In the genomic region with DNA sequence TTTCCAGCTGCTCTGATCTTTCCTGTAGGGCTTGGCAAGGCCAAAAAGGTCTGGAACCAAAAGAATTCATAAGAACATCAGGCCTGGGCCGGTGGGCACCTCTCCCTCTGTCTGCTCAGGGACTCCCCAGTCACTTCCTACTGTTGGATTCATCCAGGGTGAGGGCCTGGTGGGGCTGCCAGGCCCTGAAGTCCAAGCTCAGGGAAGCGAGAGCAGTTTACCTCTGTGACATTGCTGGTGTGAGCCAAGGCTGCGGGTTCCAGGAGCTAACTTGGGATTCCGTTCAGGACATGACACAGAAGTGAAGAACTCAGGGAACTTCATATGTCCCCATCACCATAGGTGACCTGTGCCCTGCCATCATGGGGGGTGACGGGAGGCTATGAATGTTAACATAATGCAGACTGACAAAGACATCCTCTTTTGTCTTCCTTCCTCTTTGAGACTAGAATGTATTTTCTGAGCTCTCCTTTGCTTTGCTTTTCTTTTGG, we compare ENCODE assay signal across 8 cellular contexts.
DNase-seq lines count a peak whose midpoint lies in the region; ATAC-seq, FAIRE-seq and TF ChIP-seq lines count a peak whose summit lies in the region.

No MANE protein-coding gene starts in this region.

- no peak for DNase-seq in CD8-positive, alpha-beta memory T cell
- no peak for DNase-seq in esophagus squamous epithelium (lab: John Stamatoyannopoulos, UW)
- DNase-seq in HTR-8/SVneo (ENCODE audit: insufficient read length, low spot score): no peak
- no peak for DNase-seq in activated CD8-positive, alpha-beta T cell treated with anti-CD3 and anti-CD28 coated beads, Interleukin-2, amount 10 ng/mL, durations not matched to agents 7 days and 5 days
- no peak for DNase-seq in NCI-H187 treated with DMSO at 0.1 percent for 48 hours (lab: John Stamatoyannopoulos, UW)

- no peaks in the 10 kb centered on the region for H3K4me1 ChIP-seq in CD8-positive, alpha-beta memory T cell (ENCODE audit: insufficient read depth, low read length)
- H3K4me1 ChIP-seq in OCI-LY1 (ENCODE audit: insufficient read depth, low read length, severe bottlenecking) (peaks cover 63% of the 10 kb centered on the region), esophagus squamous epithelium (peaks cover 28 to 72% (median 38%) of the 10 kb centered on the region in 3 donors), parathyroid adenoma (peaks cover 21% of the 10 kb centered on the region)

- H3K79me2 ChIP-seq in OCI-LY1 (ENCODE audit: insufficient read depth, low read length) (no peaks in the 10 kb centered on the region), parathyroid adenoma (peaks cover 3% of the 10 kb centered on the region)

- H2AFZ ChIP-seq in OCI-LY1 (ENCODE audit: low read length) (no peak overlapping the region), parathyroid adenoma (peak overlapping the region; percentile 100)

- POLR2A ChIA-PET in CD8-positive, alpha-beta memory T cell (lab: Charles Lee): no interaction called here
- POLR2A ChIA-PET in activated CD8-positive, alpha-beta T cell treated with anti-CD3 and anti-CD28 coated beads, Interleukin-2, amount 10 ng/mL, durations not matched to agents 7 days and 5 days (lab: Charles Lee): interaction anchor here (1.1 to 2.2 kb wide), 2 partner anchors 11 to 108 kb away, joined by 3 to 9 read pairs; no protein-coding TSS in a partner anchor

- no peaks in the 10 kb centered on the region for H3K9me3 ChIP-seq in CD8-positive, alpha-beta memory T cell (ENCODE audit: low read length)
- H3K9me3 ChIP-seq in OCI-LY1 (ENCODE audit: low read length): no peaks in the 10 kb centered on the region; the same call in 1 of the 2 replicates
- no peaks in the 10 kb centered on the region for H3K9me3 ChIP-seq in esophagus squamous epithelium
- no peaks in the 10 kb centered on the region for H3K9me3 ChIP-seq in parathyroid adenoma (ENCODE audit: control insufficient read depth, low read length)

- TF ChIP-seq CTCF in OCI-LY1 (IDR thresholded peaks at IDR 0.05; ENCODE audit: low read length): no peak
- no peak for TF ChIP-seq CTCF in esophagus squamous epithelium (IDR thresholded peaks at IDR 0.05)
- no peak for TF ChIP-seq CTCF in parathyroid adenoma (IDR thresholded peaks at IDR 0.05)

- no peaks in the 10 kb centered on the region for H3K9me3 Mint-ChIP-seq in CD8-positive, alpha-beta memory T cell
- no peaks in the 10 kb centered on the region for H3K9me3 Mint-ChIP-seq in activated CD8-positive, alpha-beta T cell treated with anti-CD3 and anti-CD28 coated beads, Interleukin-2, amount 10 ng/mL, durations not matched to agents 7 days and 5 days (ENCODE audit: insufficient read depth)

- no peaks in the 10 kb centered on the region for H3K9me2 ChIP-seq in OCI-LY1 (ENCODE audit: low read depth, low read length)

- intact Hi-C loops in esophagus squamous epithelium (cut with DNase I): no loop called here

- CTCF ChIA-PET in CD8-positive, alpha-beta memory T cell (lab: Charles Lee): interaction anchor here (1.0 to 2.2 kb wide), 4 partner anchors 9 to 530 kb away, joined by 4 to 5 read pairs (median 4); no protein-coding TSS in a partner anchor
- CTCF ChIA-PET in activated CD8-positive, alpha-beta T cell treated with anti-CD3 and anti-CD28 coated beads, Interleukin-2, amount 10 ng/mL, durations not matched to agents 7 days and 5 days (lab: Charles Lee): interaction anchor here (0.8 to 2.7 kb wide), 7 partner anchors 14 to 377 kb away, joined by 3 to 10 read pairs (median 3); no protein-coding TSS in a partner anchor

- no peak overlapping the region for H3K4me3 ChIP-seq in CD8-positive, alpha-beta memory T cell (ENCODE audit: low read length)
- H3K4me3 ChIP-seq in OCI-LY1 (ENCODE audit: low read depth, low read length, poor library complexity, severe bottlenecking) (peak overlapping the region; percentile 48), esophagus squamous epithelium (no peak overlapping the region), parathyroid adenoma (ENCODE audit: low read depth, low read length) (peak overlapping the region; percentile 43)

- H3K27ac ChIP-seq in CD8-positive, alpha-beta memory T cell (ENCODE audit: low read depth, low read length): peak overlapping the region; percentile 18
- H3K27ac ChIP-seq in OCI-LY1 (ENCODE audit: low read depth, low read length, poor library complexity, severe bottlenecking): peak overlapping the region; percentile 94
- peak overlapping the region; percentile 91 to 97 (median 94) for H3K27ac ChIP-seq in esophagus squamous epithelium
- H3K27ac ChIP-seq in parathyroid adenoma: peak overlapping the region; percentile 99

- no peak overlapping the region for H3K27ac Mint-ChIP-seq in CD8-positive, alpha-beta memory T cell
- H3K27ac Mint-ChIP-seq in activated CD8-positive, alpha-beta T cell treated with anti-CD3 and anti-CD28 coated beads, Interleukin-2, amount 10 ng/mL, durations not matched to agents 7 days and 5 days: no peak overlapping the region

- ATAC-seq in GM18870 (IDR thresholded peaks at IDR 0.05; ENCODE audit: unreplicated experiment): no peak
- ATAC-seq in activated CD8-positive, alpha-beta T cell treated with anti-CD3 and anti-CD28 coated beads, Interleukin-2, amount 10 ng/mL, durations not matched to agents 7 days and 5 days: no peak

- no peaks in the 10 kb centered on the region for H4K20me1 ChIP-seq in OCI-LY1 (ENCODE audit: insufficient read depth, low read length)

- FAIRE-seq in HTR-8/SVneo (lab: Jason Lieb, UNC): no peak

- no peak overlapping the region for H3K4me3 Mint-ChIP-seq in CD8-positive, alpha-beta memory T cell
- no peak overlapping the region for H3K4me3 Mint-ChIP-seq in activated CD8-positive, alpha-beta T cell treated with anti-CD3 and anti-CD28 coated beads, Interleukin-2, amount 10 ng/mL, durations not matched to agents 7 days and 5 days

- H3K4me2 ChIP-seq in OCI-LY1 (ENCODE audit: low read length) (peak overlapping the region; percentile 79), parathyroid adenoma (ENCODE audit: low read length) (peak overlapping the region; percentile 75)

- H3K27me3 ChIP-seq in CD8-positive, alpha-beta memory T cell (ENCODE audit: insufficient read depth, low read length, poor library complexity, severe bottlenecking): no peaks in the 10 kb centered on the region
- H3K27me3 ChIP-seq in OCI-LY1 (ENCODE audit: insufficient read depth, low read length) (no peaks in the 10 kb centered on the region), esophagus squamous epithelium (no peaks in the 10 kb centered on the region), parathyroid adenoma (ENCODE audit: control insufficient read depth, insufficient read depth, low read length) (no peaks in the 10 kb centered on the region)

- peaks cover 0 to 5% (median 2%) of the 10 kb centered on the region in 3 donors for H3K4me1 Mint-ChIP-seq in CD8-positive, alpha-beta memory T cell
- H3K4me1 Mint-ChIP-seq in activated CD8-positive, alpha-beta T cell treated with anti-CD3 and anti-CD28 coated beads, Interleukin-2, amount 10 ng/mL, durations not matched to agents 7 days and 5 days (ENCODE audit: low read depth): peaks cover 13% of the 10 kb centered on the region

- peaks cover 12% of the 10 kb centered on the region; the same call in 1 of the 2 replicates for H3F3A ChIP-seq in OCI-LY1 (ENCODE audit: insufficient read depth, low read length)

- H3K36me3 ChIP-seq in CD8-positive, alpha-beta memory T cell (ENCODE audit: insufficient read depth, low read length): no peaks in the 10 kb centered on the region
- H3K36me3 ChIP-seq in OCI-LY1 (ENCODE audit: insufficient read depth, low read length) (no peaks in the 10 kb centered on the region), esophagus squamous epithelium (no peaks in the 10 kb centered on the region), parathyroid adenoma (ENCODE audit: control insufficient read depth, insufficient read depth, low read length) (no peaks in the 10 kb centered on the region)

- no peak for TF ChIP-seq POLR2A in esophagus squamous epithelium (IDR thresholded peaks at IDR 0.05)

- H3K9ac ChIP-seq in OCI-LY1 (ENCODE audit: low read length) (peak overlapping the region; percentile 66; the same call in 1 of the 2 replicates), parathyroid adenoma (no peak overlapping the region)

- peaks cover 5 to 17% of the 10 kb centered on the region in 2 donors for H3K27me3 Mint-ChIP-seq in CD8-positive, alpha-beta memory T cell
- no peaks in the 10 kb centered on the region for H3K27me3 Mint-ChIP-seq in activated CD8-positive, alpha-beta T cell treated with anti-CD3 and anti-CD28 coated beads, Interleukin-2, amount 10 ng/mL, durations not matched to agents 7 days and 5 days (ENCODE audit: low read depth)

- WGBS in esophagus squamous epithelium, 2 donors: 47 to 63% methylated on average over 3 to 5 of the region's 5 CpGs

- H3K36me3 Mint-ChIP-seq in CD8-positive, alpha-beta memory T cell: no peaks in the 10 kb centered on the region
- no peaks in the 10 kb centered on the region for H3K36me3 Mint-ChIP-seq in activated CD8-positive, alpha-beta T cell treated with anti-CD3 and anti-CD28 coated beads, Interleukin-2, amount 10 ng/mL, durations not matched to agents 7 days and 5 days (ENCODE audit: low read depth)

Comparison
In these comparisons a context has a peak if more than half of its experiments do, and no peak if none do; other contexts are left out.
1. H3K27ac ChIP-seq: peak in every context shown above with its lines; median percentile 99 in parathyroid adenoma; 94 in OCI-LY1; 94 in esophagus squamous epithelium; 18 in CD8-positive, alpha-beta memory T cell.
2. H3K4me3 ChIP-seq: peak in OCI-LY1 (single experiment) and parathyroid adenoma (single experiment); none in CD8-positive, alpha-beta memory T cell (single experiment) and esophagus squamous epithelium (0 of 4).